Comparison of ENCODE assay signal across 4 cellular contexts in genomic region chr13:64069892-64070291, GRCh38.
"Had no signal": no experiment of that assay in that cellular context is flagged by ENCODE, and none has a peak within 500 bp of the region (broad histone marks: within the 10 kb centered on the region; RNA-seq: fewer than 3 reads in every experiment).

No MANE protein-coding gene starts in this region.

- H3K4me2 ChIP-seq: GM23338 had no signal

- H3K4me3 ChIP-seq: GM23338 had no signal

- DNase-seq: H9, HCEC 1CT, KBM-7 had no signal
